8 cellular contexts compared by ENCODE assay signal in the genomic region with DNA sequence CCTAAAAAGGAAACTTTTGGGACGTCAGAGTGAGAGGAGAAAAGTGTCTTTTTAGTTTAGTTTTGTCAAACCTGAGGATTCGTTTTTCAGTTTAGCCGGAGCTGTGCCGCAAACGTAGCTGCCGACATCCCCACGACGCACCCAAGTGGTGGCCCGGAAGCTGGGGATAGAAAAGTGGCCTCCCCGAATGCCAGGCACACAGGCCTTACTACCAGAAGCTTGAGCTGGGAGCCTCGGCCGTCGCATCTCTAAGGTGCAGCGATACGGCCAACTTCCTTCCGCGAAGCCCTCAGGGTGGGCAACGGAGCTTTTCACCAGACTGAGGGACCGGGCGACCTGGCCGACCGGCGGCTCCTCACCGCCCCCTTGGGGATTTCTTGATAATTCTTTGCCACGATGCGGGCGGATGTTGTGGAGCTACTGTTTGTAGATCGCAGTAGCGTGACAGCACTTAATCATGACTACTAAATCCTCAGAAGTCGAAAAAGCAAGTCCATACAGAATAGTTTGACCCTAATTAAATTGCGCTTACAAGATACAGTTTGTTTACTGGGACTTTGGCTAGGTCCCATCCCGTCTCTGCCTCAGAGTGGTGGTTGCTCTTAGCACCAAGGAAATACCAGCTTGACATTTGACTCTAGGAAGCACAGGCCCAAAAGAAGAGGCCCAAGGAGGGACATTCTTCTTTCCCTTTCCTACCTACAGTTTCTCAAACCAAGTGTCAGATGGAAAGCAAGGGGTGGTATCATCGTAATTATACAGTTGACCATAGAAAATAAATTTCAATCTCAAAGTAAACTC. TPM values are rescaled to one million over a fixed set of nuclear protein-coding genes. Genes with fewer than 3 reads are reported as not detected.
A peak's percentile ranks its signal among the peaks of the same experiment; 100 is the strongest.
DNase-seq lines count a peak whose midpoint lies in the region; ATAC-seq and TF ChIP-seq lines count a peak whose summit lies in the region.

No MANE protein-coding gene starts in this region.

- WGBS in H9 (ENCODE audit: extremely low coverage, insufficient read length, low lambda C conversion rate), result no CpG with 5 or more reads among the region's 33 CpGs

- no peak overlapping the region for H3K23ac ChIP-seq in H9 (ENCODE audit: insufficient read length, low read depth, low read length)

- H4K91ac ChIP-seq in H9 (ENCODE audit: insufficient read length, low read depth, low read length), result no peak overlapping the region

- H3K14ac ChIP-seq in H9 (ENCODE audit: insufficient read depth, low read length), result peak overlapping the region; percentile 95

- no peak overlapping the region for H2BK20ac ChIP-seq in H9 (ENCODE audit: low read depth, low read length, poor library complexity, severe bottlenecking)

- H4K5ac ChIP-seq in H9 (ENCODE audit: insufficient read length, low read depth, low read length), result peak overlapping the region; percentile 23

- no peaks in the 10 kb centered on the region for H3K79me2 ChIP-seq in H9 (ENCODE audit: insufficient read depth, low read length)

- H3K9me3 ChIP-seq in H9 (ENCODE audit: control insufficient read depth, low read depth, low read length), result no peaks in the 10 kb centered on the region

- peak; percentile 81 to 82 for ATAC-seq in natural killer cell treated with Interleukin-12 subunit alpha and Interleukin-12 subunit beta and Interleukin-15 and Interleukin-18, amount 100 ng/mL, for 72 hours

- H2BK5ac ChIP-seq in H9 (ENCODE audit: insufficient read length, low read length), result no peak overlapping the region

- no peak overlapping the region for H2AFZ ChIP-seq in H9 (ENCODE audit: low read length)

- H3K27me3 Mint-ChIP-seq in H9 (ENCODE audit: low read depth), result no peaks in the 10 kb centered on the region
- no peaks in the 10 kb centered on the region for H3K27me3 Mint-ChIP-seq in natural killer cell treated with Interleukin-12 subunit alpha and Interleukin-12 subunit beta and Interleukin-15 and Interleukin-18, amount 100 ng/mL, for 72 hours

- peaks cover 14% of the 10 kb centered on the region in 2 experiments for H3K4me1 Mint-ChIP-seq in H9
- peaks cover 20 to 38% of the 10 kb centered on the region in 2 donors for H3K4me1 Mint-ChIP-seq in natural killer cell treated with Interleukin-12 subunit alpha and Interleukin-12 subunit beta and Interleukin-15 and Interleukin-18, amount 100 ng/mL, for 72 hours (ENCODE audit: low read depth in 2 of 2)

- no peaks in the 10 kb centered on the region for H3K4me1 ChIP-seq in H9 (ENCODE audit: insufficient read depth, low read length)

- H2BK120ac ChIP-seq in H9 (ENCODE audit: low read depth, low read length, poor library complexity, severe bottlenecking), result no peak overlapping the region

- H3K27ac ChIP-seq in H9 (ENCODE audit: insufficient read length, low read depth, low read length), result peak overlapping the region; percentile 65

- peak overlapping the region; percentile 85 for H3K4me2 ChIP-seq in H9 (ENCODE audit: insufficient read depth, insufficient read length, low read length)

- H3T11ph ChIP-seq in H9 (ENCODE audit: low read length), result no peak overlapping the region

- no peaks in the 10 kb centered on the region for H4K20me1 ChIP-seq in H9 (ENCODE audit: control insufficient read depth, insufficient read depth, insufficient read length)

- peak overlapping the region; percentile 91 for H3K18ac ChIP-seq in H9 (ENCODE audit: insufficient read length, low read depth, low read length)

- peak overlapping the region; percentile 78 for H3K4me3 ChIP-seq in fibroblast of the aortic adventitia (ENCODE audit: low read depth, low read length)

- no peaks in the 10 kb centered on the region for H3K79me1 ChIP-seq in H9 (ENCODE audit: insufficient read depth, low read depth, low read length, poor library complexity, severe bottlenecking)

- H3K4me3 Mint-ChIP-seq in H9, result peak overlapping the region; percentile 97 to 98
- peak overlapping the region; percentile 88 for H3K4me3 Mint-ChIP-seq in natural killer cell treated with Interleukin-12 subunit alpha and Interleukin-12 subunit beta and Interleukin-15 and Interleukin-18, amount 100 ng/mL, for 72 hours

- peak overlapping the region; percentile 91 for H3K9ac ChIP-seq in H9 (ENCODE audit: extremely low read depth, insufficient read length, low read length)

- H3K36me3 Mint-ChIP-seq in H9 (ENCODE audit: insufficient read depth in 1 of 3, low read depth in 3 of 3), result peaks cover 0 to 15% (median 2%) of the 10 kb centered on the region in 3 experiments; a peak in 6 of 7 replicates
- peaks cover 6% of the 10 kb centered on the region for H3K36me3 Mint-ChIP-seq in natural killer cell treated with Interleukin-12 subunit alpha and Interleukin-12 subunit beta and Interleukin-15 and Interleukin-18, amount 100 ng/mL, for 72 hours

- no peak overlapping the region for H2AK5ac ChIP-seq in H9 (ENCODE audit: insufficient read length, low read length)

- H3K4ac ChIP-seq in H9 (ENCODE audit: low read depth, low read length), result no peak overlapping the region; the same call in 1 of the 2 replicates

- no peak overlapping the region for H2BK12ac ChIP-seq in H9 (ENCODE audit: insufficient read length, low read depth, low read length)

- H3K27ac Mint-ChIP-seq in H9, result peak overlapping the region; percentile 99 to 100 (median 99)
- peak overlapping the region; percentile 98 for H3K27ac Mint-ChIP-seq in natural killer cell treated with Interleukin-12 subunit alpha and Interleukin-12 subunit beta and Interleukin-15 and Interleukin-18, amount 100 ng/mL, for 72 hours

- H2BK15ac ChIP-seq in H9 (ENCODE audit: low read depth, low read length), result no peak overlapping the region

- peak overlapping the region; percentile 51 for H3K56ac ChIP-seq in H9 (ENCODE audit: insufficient read length, low read depth, low read length)

- peak; percentile 91 for DNase-seq in ELR (ENCODE audit: low read depth)
- DNase-seq in H9, result peak; percentile 85
- DNase-seq in LoVo (ENCODE audit: low spot score), result peak; percentile 90
- DNase-seq in RPMI8226, result peak; percentile 92
- peak; percentile 78 for DNase-seq in activated T-helper 9 cell treated with anti-CD3 and anti-CD28 coated beads, Interleukin-2, amount 50 U/mL, for 16 hours (ENCODE audit: low read depth)
- DNase-seq in fibroblast of the aortic adventitia (ENCODE audit: low read depth), result peak; percentile 79
- DNase-seq in natural killer cell treated with Interleukin-12 subunit alpha and Interleukin-12 subunit beta and Interleukin-15 and Interleukin-18, amount 100 ng/mL, for 72 hours (ENCODE audit: low spot score), result peak; percentile 87
- DNase-seq in stimulated activated naive CD4-positive, alpha-beta T cell (lab: John Stamatoyannopoulos, UW), result peak; percentile 67 to 97 (median 84)

- no peaks in the 10 kb centered on the region for H3K27me3 ChIP-seq in H9 (ENCODE audit: insufficient read depth, low read length)

- H4K8ac ChIP-seq in H9 (replicated peaks; ENCODE audit: insufficient read length, low read depth, low read length), result no peak overlapping the region

- peaks cover 2% of the 10 kb centered on the region for H3K23me2 ChIP-seq in H9 (ENCODE audit: insufficient read length, low read depth, low read length, poor library complexity, severe bottlenecking)

- TF ChIP-seq CTCF in H9 (conservative IDR thresholded peaks at IDR 0.05) (peak; percentile 80), fibroblast of the aortic adventitia (IDR thresholded peaks at IDR 0.05; ENCODE audit: insufficient read depth, low read length) (peak; percentile 62)

- H3K9me3 Mint-ChIP-seq in H9, result no peaks in the 10 kb centered on the region
- no peaks in the 10 kb centered on the region for H3K9me3 Mint-ChIP-seq in natural killer cell treated with Interleukin-12 subunit alpha and Interleukin-12 subunit beta and Interleukin-15 and Interleukin-18, amount 100 ng/mL, for 72 hours

RNA-seq across cellular contexts. Expression of gene TMEM267, which starts 0.6 kb away (rescaled TPM):
- total RNA-seq in H9 (2021) (3.1 and 5.1 TPM in 2 replicates), fibroblast of the aortic adventitia (ENCODE audit: low replicate concordance) (9.6 and 35.8 TPM in 2 replicates)
- total RNA-seq in natural killer cell treated with Interleukin-12 subunit alpha and Interleukin-12 subunit beta and Interleukin-15 and Interleukin-18, amount 100 ng/mL, for 72 hours, result 10 to 100 TPM; 20.6 to 23.0 TPM

RNA-seq across cellular contexts. Expression of gene C5orf34, which starts 30.7 kb away (rescaled TPM):
- total RNA-seq in H9 (2021) (7.7 and 8.4 TPM in 2 replicates), fibroblast of the aortic adventitia (ENCODE audit: low replicate concordance) (2.2 and 10.4 TPM in 2 replicates)
- total RNA-seq in natural killer cell treated with Interleukin-12 subunit alpha and Interleukin-12 subunit beta and Interleukin-15 and Interleukin-18, amount 100 ng/mL, for 72 hours, result 1 to 10 TPM; 4.7 to 6.5 TPM

Comparison
In these comparisons a context has a peak if more than half of its experiments do, and no peak if none do; other contexts are left out.
1. Peak in every context shown above with its lines: DNase-seq, ATAC-seq, H3K4me3 ChIP-seq and H3K27ac ChIP-seq.